ENCODE assay signal across 1 cellular context in genomic region chr11:85694385-85694980, GRCh38.
TF ChIP-seq lines count a peak whose summit lies in the region.

No MANE protein-coding gene starts in this region.

TF ChIP-seq in HCT116, 20 proteins besides CTCF, POLR2A, EP300 and RAD21 (continued from another document):
- peak; percentile 87 for TF ChIP-seq SRF (IDR thresholded peaks at IDR 0.05; ENCODE audit: low read depth)
- no peak for TF ChIP-seq POLR2AphosphoS5 (IDR thresholded peaks at IDR 0.05; ENCODE audit: low read depth, low read length)
- no peak for TF ChIP-seq EGR1 (IDR thresholded peaks at IDR 0.05; ENCODE audit: low read depth)
